In genomic region chr6:2731281-2731909, GRCh38 we compare ENCODE assay signal across 24 cellular contexts. TPM values are rescaled to one million over a fixed set of nuclear protein-coding genes. Genes with fewer than 3 reads are reported as not detected.
A peak's percentile ranks its signal among the peaks of the same experiment; 100 is the strongest.
DNase-seq lines count a peak whose midpoint lies in the region; ATAC-seq, FAIRE-seq and TF ChIP-seq lines count a peak whose summit lies in the region.
"Had no signal": no experiment of that assay in that cellular context is flagged by ENCODE, and none has a peak within 500 bp of the region (broad histone marks: within the 10 kb centered on the region; RNA-seq: fewer than 3 reads in every experiment).

No MANE protein-coding gene starts in this region.

- H3K4me1 Mint-ChIP-seq in H9 (peaks cover 53 to 57% of the 10 kb centered on the region in 2 experiments), astrocyte (ENCODE audit: low read depth, unreplicated experiment) (peaks cover 2% of the 10 kb centered on the region), T-helper 17 cell (peaks cover 4% of the 10 kb centered on the region)
- peaks cover 5% of the 10 kb centered on the region for H3K4me1 Mint-ChIP-seq in activated CD4-positive, alpha-beta memory T cell treated with anti-CD3 and anti-CD28 coated beads for 36 hours (ENCODE audit: low read depth)

- no peak overlapping the region for H3K4me3 ChIP-seq in astrocyte (ENCODE audit: insufficient read depth, low read depth, low read length)
- no peak overlapping the region for H3K4me3 ChIP-seq in mesendoderm (ENCODE audit: low read length)
- H3K4me3 ChIP-seq: adrenal gland, SJSA1 had no signal

- no peak overlapping the region for H3K56ac ChIP-seq in H9 (ENCODE audit: insufficient read length, low read depth, low read length)
- H3K56ac ChIP-seq in mesendoderm (ENCODE audit: low read length) = no peak overlapping the region

- H2AK5ac ChIP-seq in H9 (ENCODE audit: insufficient read length, low read length) (no peak overlapping the region), mesendoderm (ENCODE audit: low read length) (no peak overlapping the region)

- H2AFZ ChIP-seq in H9 (ENCODE audit: low read length) (no peak overlapping the region), astrocyte (ENCODE audit: low read depth, low read length) (no peak overlapping the region)

- H2BK5ac ChIP-seq in H9 (ENCODE audit: insufficient read length, low read length) = no peak overlapping the region
- H2BK5ac ChIP-seq in mesendoderm (ENCODE audit: low read length) = no peak overlapping the region

- in situ Hi-C loops in Caki2 (cut with HindIII; ENCODE audit: low pct_unique_long_range_greater_than_20kb, low sequenced_read_pairs) = no loop called here

- TF ChIP-seq CTCF in H9 (conservative IDR thresholded peaks at IDR 0.05) = no peak
- TF ChIP-seq CTCF in astrocyte (IDR thresholded peaks at IDR 0.05; ENCODE audit: insufficient read depth, low read depth, low read length) = no peak

- POLR2A ChIA-PET in activated CD4-positive, alpha-beta memory T cell treated with anti-CD3 and anti-CD28 coated beads for 36 hours (lab: Charles Lee) = no interaction called here

- H3K9ac ChIP-seq in H9 (ENCODE audit: extremely low read depth, insufficient read length, low read length) (no peak overlapping the region), astrocyte (ENCODE audit: low read length) (no peak overlapping the region), mesendoderm (ENCODE audit: low read length) (no peak overlapping the region)

- no peak overlapping the region for H3K23ac ChIP-seq in H9 (ENCODE audit: insufficient read length, low read depth, low read length)
- no peak overlapping the region for H3K23ac ChIP-seq in mesendoderm (ENCODE audit: low read length)

- no peak overlapping the region for H4K5ac ChIP-seq in H9 (ENCODE audit: insufficient read length, low read depth, low read length)
- H4K5ac ChIP-seq in mesendoderm (ENCODE audit: low read length) = no peak overlapping the region

- H3K14ac ChIP-seq in H9 (ENCODE audit: insufficient read depth, low read length) = no peak overlapping the region

- H3K9me3 Mint-ChIP-seq in H9 (no peaks in the 10 kb centered on the region), astrocyte (ENCODE audit: unreplicated experiment) (no peaks in the 10 kb centered on the region)
- no peaks in the 10 kb centered on the region for H3K9me3 Mint-ChIP-seq in activated CD4-positive, alpha-beta memory T cell treated with anti-CD3 and anti-CD28 coated beads for 36 hours
- H3K9me3 Mint-ChIP-seq: CD8-positive, alpha-beta T cell; natural killer cell treated with Interleukin-12 subunit alpha and Interleukin-12 subunit beta and Interleukin-15 and Interleukin-18, amount 100 ng/mL, for 72 hours; stimulated activated naive CD8-positive, alpha-beta T cell treated with anti-CD3 and anti-CD28 coated beads, Interleukin-15, Interleukin-2, amounts not matched to agents 100 ng/mL and 50 ng/mL, for 24 hours had no signal

- H3K4me3 Mint-ChIP-seq in H9 (no peak overlapping the region; a peak in 1 of 5 replicates), astrocyte (ENCODE audit: unreplicated experiment) (no peak overlapping the region), T-helper 17 cell (no peak overlapping the region)
- H3K4me3 Mint-ChIP-seq in activated CD4-positive, alpha-beta memory T cell treated with anti-CD3 and anti-CD28 coated beads for 36 hours = no peak overlapping the region
- H3K4me3 Mint-ChIP-seq: CD8-positive, alpha-beta T cell; natural killer cell treated with Interleukin-12 subunit alpha and Interleukin-12 subunit beta and Interleukin-15 and Interleukin-18, amount 100 ng/mL, for 72 hours; stimulated activated naive CD8-positive, alpha-beta T cell treated with anti-CD3 and anti-CD28 coated beads, Interleukin-15, Interleukin-2, amounts not matched to agents 100 ng/mL and 50 ng/mL, for 24 hours had no signal

- H2BK12ac ChIP-seq in H9 (ENCODE audit: insufficient read length, low read depth, low read length) = no peak overlapping the region

- H3K79me1 ChIP-seq in H9 (ENCODE audit: insufficient read depth, low read depth, low read length, poor library complexity, severe bottlenecking) (no peaks in the 10 kb centered on the region), mesendoderm (ENCODE audit: low read length) (no peaks in the 10 kb centered on the region)

- DNase-seq in Caki2 (ENCODE audit: low read depth) (peak; percentile 15), H9 (peak; percentile 47), astrocyte (ENCODE audit: low read depth) (peak; percentile 42), mesendoderm (peak; percentile 54), T-helper 17 cell (no peak)
- no peak for DNase-seq in activated CD8-positive, alpha-beta memory T cell treated with anti-CD3 and anti-CD28 coated beads for 24 hours
- DNase-seq in activated CD4-positive, alpha-beta memory T cell treated with anti-CD3 and anti-CD28 coated beads for 36 hours = no peak
- DNase-seq: activated T-cell treated with anti-CD3 and anti-CD28 coated beads for 4 hours; adrenal gland; CD8-positive, alpha-beta T cell; central memory CD4-positive, alpha-beta T cell; DND-41; NCI-H1694 treated with DMSO at 0.1 percent for 48 hours; NCI-H748 treated with DMSO at 0.1 percent for 48 hours; stimulated activated CD4-positive, alpha-beta T cell treated with anti-CD3 and anti-CD28 coated beads, Interleukin-2, amount 100 ng/mL, for 48 hours; T-helper 2 cell; trophoblast cell; WERI-Rb-1 had no signal

- H3K79me2 ChIP-seq in H9 (ENCODE audit: insufficient read depth, low read length) = no peaks in the 10 kb centered on the region
- H3K79me2 ChIP-seq in astrocyte (ENCODE audit: insufficient read depth, low read length) = no peaks in the 10 kb centered on the region
- no peaks in the 10 kb centered on the region for H3K79me2 ChIP-seq in mesendoderm (ENCODE audit: control insufficient read depth, insufficient read depth, low read length)

- H3K4me2 ChIP-seq in H9 (ENCODE audit: insufficient read depth, insufficient read length, low read length) = no peak overlapping the region
- H3K4me2 ChIP-seq in astrocyte (ENCODE audit: low read length) = peak overlapping the region; percentile 8
- H3K4me2 ChIP-seq in mesendoderm (ENCODE audit: low read length) = no peak overlapping the region

- H2BK120ac ChIP-seq in H9 (ENCODE audit: low read depth, low read length, poor library complexity, severe bottlenecking) (no peak overlapping the region), mesendoderm (ENCODE audit: low read depth, low read length) (no peak overlapping the region)

- peak overlapping the region in 1 of 3 experiments; percentile 39; a peak in 2 of 7 replicates for H3K27ac Mint-ChIP-seq in H9
- H3K27ac Mint-ChIP-seq in astrocyte (ENCODE audit: unreplicated experiment) = no peak overlapping the region
- no peak overlapping the region for H3K27ac Mint-ChIP-seq in activated CD4-positive, alpha-beta memory T cell treated with anti-CD3 and anti-CD28 coated beads for 36 hours
- H3K27ac Mint-ChIP-seq in T-helper 17 cell = no peak overlapping the region
- H3K27ac Mint-ChIP-seq: CD8-positive, alpha-beta T cell; natural killer cell treated with Interleukin-12 subunit alpha and Interleukin-12 subunit beta and Interleukin-15 and Interleukin-18, amount 100 ng/mL, for 72 hours; stimulated activated naive CD8-positive, alpha-beta T cell treated with anti-CD3 and anti-CD28 coated beads, Interleukin-15, Interleukin-2, amounts not matched to agents 100 ng/mL and 50 ng/mL, for 24 hours had no signal

- H3K27me3 Mint-ChIP-seq in H9 (ENCODE audit: low read depth) (no peaks in the 10 kb centered on the region), astrocyte (ENCODE audit: low read depth, unreplicated experiment) (no peaks in the 10 kb centered on the region), T-helper 17 cell (peaks cover 31% of the 10 kb centered on the region)
- peaks cover 4% of the 10 kb centered on the region for H3K27me3 Mint-ChIP-seq in activated CD4-positive, alpha-beta memory T cell treated with anti-CD3 and anti-CD28 coated beads for 36 hours
- H3K27me3 Mint-ChIP-seq: stimulated activated naive CD8-positive, alpha-beta T cell treated with anti-CD3 and anti-CD28 coated beads, Interleukin-15, Interleukin-2, amounts not matched to agents 100 ng/mL and 50 ng/mL, for 24 hours had no signal

- H3T11ph ChIP-seq in H9 (ENCODE audit: low read length) = no peak overlapping the region

- no peak overlapping the region for H4K91ac ChIP-seq in H9 (ENCODE audit: insufficient read length, low read depth, low read length)

- CTCF ChIA-PET in activated CD4-positive, alpha-beta memory T cell treated with anti-CD3 and anti-CD28 coated beads for 36 hours (lab: Charles Lee) = interaction anchor here (2.3 kb wide), 1 partner anchor 18 kb away, joined by 25 read pairs; the partner anchor contains the start of gene MYLK4

- H4K8ac ChIP-seq in H9 (replicated peaks; ENCODE audit: insufficient read length, low read depth, low read length) = no peak overlapping the region
- no peak overlapping the region for H4K8ac ChIP-seq in mesendoderm (ENCODE audit: low read depth, low read length)

- no peak for FAIRE-seq in astrocyte (lab: Jason Lieb, UNC)
- FAIRE-seq: frontal cortex had no signal

- H3K27ac ChIP-seq in H9 (ENCODE audit: insufficient read length, low read depth, low read length) (no peak overlapping the region), astrocyte (ENCODE audit: low read depth, low read length) (no peak overlapping the region), mesendoderm (ENCODE audit: low read depth, low read length) (no peak overlapping the region)
- H3K27ac ChIP-seq: adrenal gland, SJSA1, WERI-Rb-1 had no signal

- intact Hi-C loops in activated CD4-positive, alpha-beta memory T cell treated with anti-CD3 and anti-CD28 coated beads for 36 hours (cut with micrococcal nuclease) = no loop called here

- no peaks in the 10 kb centered on the region for H3K36me3 ChIP-seq in astrocyte (ENCODE audit: insufficient read depth, low read length)
- no peaks in the 10 kb centered on the region for H3K36me3 ChIP-seq in mesendoderm (ENCODE audit: control insufficient read depth, insufficient read depth, low read length)
- H3K36me3 ChIP-seq: adrenal gland, SJSA1, WERI-Rb-1 had no signal

- no peak overlapping the region for H3K4ac ChIP-seq in H9 (ENCODE audit: low read depth, low read length)
- no peak overlapping the region for H3K4ac ChIP-seq in mesendoderm (ENCODE audit: low read depth, low read length)

- no peaks in the 10 kb centered on the region for H3K23me2 ChIP-seq in H9 (ENCODE audit: insufficient read length, low read depth, low read length, poor library complexity, severe bottlenecking)

- H3K27me3 ChIP-seq in H9 (ENCODE audit: insufficient read depth, low read length) (no peaks in the 10 kb centered on the region), astrocyte (ENCODE audit: insufficient read depth, low read length) (no peaks in the 10 kb centered on the region), mesendoderm (ENCODE audit: insufficient read depth, low read length, poor library complexity) (no peaks in the 10 kb centered on the region)
- H3K27me3 ChIP-seq: adrenal gland, dorsolateral prefrontal cortex, SJSA1 had no signal

- no peak overlapping the region for H2BK20ac ChIP-seq in H9 (ENCODE audit: low read depth, low read length, poor library complexity, severe bottlenecking)

- ATAC-seq in HG02642 (IDR thresholded peaks at IDR 0.05; ENCODE audit: poor library complexity, unreplicated experiment) = no peak
- ATAC-seq in T-helper 17 cell = no peak
- ATAC-seq: CD8-positive, alpha-beta T cell; natural killer cell treated with Interleukin-12 subunit alpha and Interleukin-12 subunit beta and Interleukin-15 and Interleukin-18, amount 100 ng/mL, for 72 hours had no signal

- no peak overlapping the region for H3K18ac ChIP-seq in H9 (ENCODE audit: insufficient read length, low read depth, low read length)
- no peak overlapping the region for H3K18ac ChIP-seq in mesendoderm (ENCODE audit: low read length)

- no CpG with 5 or more reads among the region's 5 CpGs for WGBS in H9 (ENCODE audit: extremely low coverage, insufficient read length, low lambda C conversion rate)
- no CpG with 5 or more reads among the region's 5 CpGs for WGBS in mesendoderm (ENCODE audit: extremely low coverage, insufficient coverage, low lambda C conversion rate)

- H2BK15ac ChIP-seq in H9 (ENCODE audit: low read depth, low read length) (no peak overlapping the region), mesendoderm (replicated peaks; ENCODE audit: low read depth) (no peak overlapping the region)

- peaks cover 17% of the 10 kb centered on the region; the same call in 1 of the 2 replicates for H3K4me1 ChIP-seq in H9 (ENCODE audit: insufficient read depth, low read length)
- H3K4me1 ChIP-seq in astrocyte (ENCODE audit: insufficient read depth, low read length) = no peaks in the 10 kb centered on the region
- peaks cover 3% of the 10 kb centered on the region for H3K4me1 ChIP-seq in mesendoderm (ENCODE audit: control insufficient read depth, low read depth, low read length)
- H3K4me1 ChIP-seq: SJSA1 had no signal

- no peaks in the 10 kb centered on the region for H4K20me1 ChIP-seq in H9 (ENCODE audit: control insufficient read depth, insufficient read depth, insufficient read length)
- H4K20me1 ChIP-seq in astrocyte (ENCODE audit: insufficient read depth, low read length) = no peaks in the 10 kb centered on the region

- H3K36me3 Mint-ChIP-seq in H9 (ENCODE audit: insufficient read depth in 1 of 3, low read depth in 3 of 3) (no peaks in the 10 kb centered on the region), astrocyte (ENCODE audit: low read depth, unreplicated experiment) (no peaks in the 10 kb centered on the region), T-helper 17 cell (ENCODE audit: low read depth) (peaks cover 4% of the 10 kb centered on the region)
- no peaks in the 10 kb centered on the region for H3K36me3 Mint-ChIP-seq in activated CD4-positive, alpha-beta memory T cell treated with anti-CD3 and anti-CD28 coated beads for 36 hours
- H3K36me3 Mint-ChIP-seq: CD8-positive, alpha-beta T cell; natural killer cell treated with Interleukin-12 subunit alpha and Interleukin-12 subunit beta and Interleukin-15 and Interleukin-18, amount 100 ng/mL, for 72 hours had no signal

- H3K9me3 ChIP-seq in H9 (ENCODE audit: control insufficient read depth, low read depth, low read length) (no peaks in the 10 kb centered on the region), astrocyte (ENCODE audit: insufficient read depth, low read depth, low read length) (no peaks in the 10 kb centered on the region), T-helper 17 cell (ENCODE audit: control insufficient read depth, low read length, poor library complexity, severe bottlenecking) (no peaks in the 10 kb centered on the region)
- H3K9me3 ChIP-seq: adrenal gland, SJSA1 had no signal

RNA-seq across cellular contexts. Expression of gene MYLK4, which starts 19.3 kb away (rescaled TPM):
- 0.57 and 1.2 TPM in 2 replicates for total RNA-seq in Caki2 (2014; rRNA removed; shearing (Covaris generic); ENCODE audit: low replicate concordance)
- total RNA-seq in H9 (2021) (0.28 and 0.44 TPM in 2 replicates), astrocyte (0.23 and 0.55 TPM in 2 replicates), T-helper 17 cell (1 to 10 TPM in 1 of 2 donors, under 1 TPM in 1; 0.45 to 1.7 TPM)
- 0.10 TPM for polyA plus RNA-seq in mesendoderm (2013, experiment 1 of 2)
- polyA plus RNA-seq in mesendoderm (2013, experiment 2 of 2) = 0.08 TPM
- under 1 TPM; 0.05 to 0.07 TPM for total RNA-seq in activated CD4-positive, alpha-beta memory T cell treated with anti-CD3 and anti-CD28 coated beads for 36 hours

RNA-seq across cellular contexts. Expression of gene WRNIP1, which starts 33.8 kb away (rescaled TPM):
- total RNA-seq in Caki2 (2014; rRNA removed; shearing (Covaris generic); ENCODE audit: low replicate concordance) = 75.4 and 94.7 TPM in 2 replicates
- total RNA-seq in H9 (2021) = 38.1 and 40.0 TPM in 2 replicates
- total RNA-seq in astrocyte = 31.3 and 31.5 TPM in 2 replicates
- polyA plus RNA-seq in mesendoderm (2013, experiment 1 of 2) = 34.4 TPM
- polyA plus RNA-seq in mesendoderm (2013, experiment 2 of 2) = 35.4 TPM
- 10 to 100 TPM; 32.7 to 32.8 TPM for total RNA-seq in activated CD4-positive, alpha-beta memory T cell treated with anti-CD3 and anti-CD28 coated beads for 36 hours
- total RNA-seq in T-helper 17 cell = 10 to 100 TPM; 34.0 to 45.3 TPM

Comparison
In these comparisons a context has a peak if more than half of its experiments do, and no peak if none do; other contexts are left out.
1. DNase-seq: peak in Caki2 (single experiment), H9 (single experiment), astrocyte (single experiment) and mesendoderm (single experiment); none in activated CD8-positive, alpha-beta memory T cell treated with anti-CD3 and anti-CD28 coated beads for 24 hours (single experiment), activated CD4-positive, alpha-beta memory T cell treated with anti-CD3 and anti-CD28 coated beads for 36 hours (single experiment) and T-helper 17 cell (0 of 3).